ENCODE assay signal across 22 cellular contexts in genomic region chr10:85916192-85916747, GRCh38.
DNase-seq lines count a peak whose midpoint lies in the region; ATAC-seq lines count a peak whose summit lies in the region.
"Had no signal": no experiment of that assay in that cellular context is flagged by ENCODE, and none has a peak within 500 bp of the region (broad histone marks: within the 10 kb centered on the region; RNA-seq: fewer than 3 reads in every experiment).

No MANE protein-coding gene starts in this region.

- H3K27me3 Mint-ChIP-seq in activated CD4-positive, alpha-beta T cell treated with anti-CD3 and anti-CD28 coated beads, Interleukin-2, amount 10 ng/mL, durations not matched to agents 24 days and 14 days = no peaks in the 10 kb centered on the region
- no peaks in the 10 kb centered on the region for H3K27me3 Mint-ChIP-seq in natural killer cell treated with Interleukin-12 subunit alpha and Interleukin-12 subunit beta and Interleukin-15 and Interleukin-18, amount 100 ng/mL, for 72 hours

- H3K36me3 Mint-ChIP-seq in activated CD4-positive, alpha-beta T cell treated with anti-CD3 and anti-CD28 coated beads, Interleukin-2, amount 10 ng/mL, durations not matched to agents 24 days and 14 days (ENCODE audit: low read depth) = no peaks in the 10 kb centered on the region
- no peaks in the 10 kb centered on the region for H3K36me3 Mint-ChIP-seq in natural killer cell treated with Interleukin-12 subunit alpha and Interleukin-12 subunit beta and Interleukin-15 and Interleukin-18, amount 100 ng/mL, for 72 hours
- H3K36me3 Mint-ChIP-seq: activated naive CD8-positive, alpha-beta T cell had no signal

- H3K9me3 Mint-ChIP-seq in activated CD4-positive, alpha-beta T cell treated with anti-CD3 and anti-CD28 coated beads, Interleukin-2, amount 10 ng/mL, durations not matched to agents 24 days and 14 days = no peaks in the 10 kb centered on the region
- H3K9me3 Mint-ChIP-seq in natural killer cell treated with Interleukin-12 subunit alpha and Interleukin-12 subunit beta and Interleukin-15 and Interleukin-18, amount 100 ng/mL, for 72 hours = no peaks in the 10 kb centered on the region

- no peak overlapping the region for H3K4me3 Mint-ChIP-seq in activated CD4-positive, alpha-beta T cell treated with anti-CD3 and anti-CD28 coated beads, Interleukin-2, amount 10 ng/mL, durations not matched to agents 24 days and 14 days
- no peak overlapping the region for H3K4me3 Mint-ChIP-seq in natural killer cell treated with Interleukin-12 subunit alpha and Interleukin-12 subunit beta and Interleukin-15 and Interleukin-18, amount 100 ng/mL, for 72 hours
- H3K4me3 Mint-ChIP-seq: activated naive CD8-positive, alpha-beta T cell; B cell had no signal

- no peak overlapping the region for H3K27ac Mint-ChIP-seq in activated CD4-positive, alpha-beta T cell treated with anti-CD3 and anti-CD28 coated beads, Interleukin-2, amount 10 ng/mL, durations not matched to agents 24 days and 14 days
- no peak overlapping the region for H3K27ac Mint-ChIP-seq in natural killer cell treated with Interleukin-12 subunit alpha and Interleukin-12 subunit beta and Interleukin-15 and Interleukin-18, amount 100 ng/mL, for 72 hours
- H3K27ac Mint-ChIP-seq: activated naive CD8-positive, alpha-beta T cell; B cell; progenitor cell of endocrine pancreas had no signal

- H3K4me1 Mint-ChIP-seq in activated CD4-positive, alpha-beta T cell treated with anti-CD3 and anti-CD28 coated beads, Interleukin-2, amount 10 ng/mL, durations not matched to agents 24 days and 14 days = no peaks in the 10 kb centered on the region
- no peaks in the 10 kb centered on the region for H3K4me1 Mint-ChIP-seq in natural killer cell treated with Interleukin-12 subunit alpha and Interleukin-12 subunit beta and Interleukin-15 and Interleukin-18, amount 100 ng/mL, for 72 hours (ENCODE audit: low read depth in 2 of 2)
- H3K4me1 Mint-ChIP-seq: B cell had no signal

- DNase-seq in activated CD4-positive, alpha-beta T cell treated with anti-CD3 and anti-CD28 coated beads, Interleukin-2, amount 10 ng/mL, durations not matched to agents 24 days and 14 days = peak; percentile 31
- no peak for DNase-seq in activated CD4-positive, alpha-beta T cell treated with anti-CD3 and anti-CD28 coated beads for 48 hours
- DNase-seq in NCI-H526 treated with DMSO at 0.1 percent for 48 hours (lab: John Stamatoyannopoulos, UW) (peak; percentile 46), kidney glomerular epithelial cell (lab: John Stamatoyannopoulos, UW) (peak; percentile 34), SKM-1 (lab: John Stamatoyannopoulos, UW; ENCODE audit: unreplicated experiment) (no peak), NCI-H446 (lab: John Stamatoyannopoulos, UW) (no peak)
- no peak for DNase-seq in natural killer cell treated with Interleukin-12 subunit alpha and Interleukin-12 subunit beta and Interleukin-15 and Interleukin-18, amount 100 ng/mL, for 72 hours (ENCODE audit: low spot score)
- DNase-seq: activated CD4-positive, alpha-beta T cell treated with anti-CD3 and anti-CD28 coated beads, Interleukin-2, amount 50 U/mL, for 1 hour; activated effector memory CD4-positive, alpha-beta T cell treated with Interleukin-2 at 50 U/mL for 16 hours; activated T-cell treated with anti-CD3 and anti-CD28 coated beads, Interleukin-2, amount 50 U/mL, for 1 hour; effector CD4-positive, alpha-beta T cell; KG1; left ventricle myocardium inferior; PC-9; sigmoid colon; stimulated activated CD4-positive, alpha-beta T cell treated with anti-CD3 and anti-CD28 coated beads, Interleukin-4, amount 100 ng/mL, for 1 hour; stomach; tibial artery had no signal

- no peak for ATAC-seq in natural killer cell treated with Interleukin-12 subunit alpha and Interleukin-12 subunit beta and Interleukin-15 and Interleukin-18, amount 100 ng/mL, for 72 hours
- ATAC-seq: Right ventricle myocardium inferior had no signal

- intact Hi-C loops in activated CD4-positive, alpha-beta T cell treated with anti-CD3 and anti-CD28 coated beads, Interleukin-2, amount 10 ng/mL, durations not matched to agents 24 days and 14 days (cut with micrococcal nuclease) = no loop called here

Comparison
In these comparisons a context has a peak if more than half of its experiments do, and no peak if none do; other contexts are left out.
1. DNase-seq: peak in activated CD4-positive, alpha-beta T cell treated with anti-CD3 and anti-CD28 coated beads, Interleukin-2, amount 10 ng/mL, durations not matched to agents 24 days and 14 days (single experiment), NCI-H526 treated with DMSO at 0.1 percent for 48 hours (single experiment) and kidney glomerular epithelial cell (single experiment); none in activated CD4-positive, alpha-beta T cell treated with anti-CD3 and anti-CD28 coated beads for 48 hours (single experiment), natural killer cell treated with Interleukin-12 subunit alpha and Interleukin-12 subunit beta and Interleukin-15 and Interleukin-18, amount 100 ng/mL, for 72 hours (single experiment), SKM-1 (single experiment) and NCI-H446 (0 of 2).